ENCODE assay signal across 15 cellular contexts in the genomic region with DNA sequence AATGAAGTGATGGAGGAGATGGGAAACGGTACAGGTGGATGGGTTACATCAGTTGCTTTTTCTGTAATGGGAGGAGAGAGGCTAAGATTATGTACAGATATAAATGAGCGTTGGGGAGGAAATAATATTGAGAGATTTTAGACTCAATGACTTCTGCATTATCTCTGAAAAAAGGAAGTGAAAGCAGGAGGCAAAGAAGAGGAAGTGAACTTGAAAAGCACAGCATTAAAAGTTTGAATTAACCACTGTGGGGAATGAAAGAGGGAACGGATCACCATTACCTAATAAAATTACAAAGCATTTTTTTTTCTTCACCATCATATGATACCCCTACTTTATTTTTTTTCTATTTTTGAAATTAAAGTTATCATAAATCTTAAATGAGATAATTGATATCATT.
DNase-seq lines count a peak whose midpoint lies in the region; ATAC-seq and TF ChIP-seq lines count a peak whose summit lies in the region.
"Had no signal": no experiment of that assay in that cellular context is flagged by ENCODE, and none has a peak within 500 bp of the region (broad histone marks: within the 10 kb centered on the region; RNA-seq: fewer than 3 reads in every experiment).

No MANE protein-coding gene starts in this region.

- no peak for TF ChIP-seq CTCF in Caco-2 (IDR thresholded peaks at IDR 0.05; ENCODE audit: insufficient read depth in 1 of 2, low read depth in 1 of 2, low read length in 1 of 2, severe bottlenecking in 1 of 2, unreplicated experiment in 1 of 2)

- intact Hi-C loops in Caco-2 (cut with micrococcal nuclease; ENCODE audit: unreplicated experiment): no loop called here

- H3K4me1 ChIP-seq in Caco-2: no peaks in the 10 kb centered on the region
- H3K4me1 ChIP-seq: Peyer's patch had no signal

- POLR2A ChIA-PET in Caco-2 (lab: Charles Lee): no interaction called here

- DNase-seq in stimulated activated naive B cell treated with anti-CD40 and anti-IgM and Interleukin-4, amounts not matched to agents 10 μg/mL and 1 μg/mL and 100 μg/mL, for 72 hours: no peak
- no peak for DNase-seq in C1 segment of cervical spinal cord (lab: John Stamatoyannopoulos, UW)
- DNase-seq in H7: no peak
- no peak for DNase-seq in Caco-2
- DNase-seq: activated CD4-positive, CD25-positive, alpha-beta regulatory T cell treated with anti-CD3 and anti-CD28 coated beads, Interleukin-2, amount 50 U/mL, for 72 hours; DMS153; NCI-H1048; Peyer's patch had no signal

- H3K27ac Mint-ChIP-seq in stimulated activated naive B cell treated with anti-CD40 and anti-IgM and Interleukin-4, amounts not matched to agents 10 μg/mL and 1 μg/mL and 100 μg/mL, for 72 hours: no peak overlapping the region
- no peak overlapping the region for H3K27ac Mint-ChIP-seq in Caco-2 (ENCODE audit: unreplicated experiment)
- H3K27ac Mint-ChIP-seq: activated naive CD4-positive, alpha-beta T cell treated with anti-CD3 and anti-CD28 coated beads, Interleukin-2, amount 50 U/mL, for 24 hours; dendritic cell treated with granulocyte-macrophage colony-stimulating factor and Interleukin-4, amounts not matched to agents 40 ng/mL and 50 ng/mL, for 4 days; mesothelial cell of epicardium had no signal

- H3K4me3 Mint-ChIP-seq in stimulated activated naive B cell treated with anti-CD40 and anti-IgM and Interleukin-4, amounts not matched to agents 10 μg/mL and 1 μg/mL and 100 μg/mL, for 72 hours: no peak overlapping the region
- no peak overlapping the region for H3K4me3 Mint-ChIP-seq in Caco-2 (ENCODE audit: unreplicated experiment)
- H3K4me3 Mint-ChIP-seq: activated naive CD4-positive, alpha-beta T cell treated with anti-CD3 and anti-CD28 coated beads, Interleukin-2, amount 50 U/mL, for 24 hours; dendritic cell treated with granulocyte-macrophage colony-stimulating factor and Interleukin-4, amounts not matched to agents 40 ng/mL and 50 ng/mL, for 4 days; mesothelial cell of epicardium had no signal

- no peaks in the 10 kb centered on the region for H3K9me3 ChIP-seq in Caco-2
- H3K9me3 ChIP-seq: Peyer's patch had no signal

- H3K27me3 ChIP-seq in H7 (ENCODE audit: control insufficient read depth, insufficient read depth, low read length) (no peaks in the 10 kb centered on the region), Caco-2 (replicated peaks; ENCODE audit: control insufficient read depth, insufficient read depth, low read length) (no peaks in the 10 kb centered on the region)
- H3K27me3 ChIP-seq: Peyer's patch had no signal

- H3K27me3 Mint-ChIP-seq in stimulated activated naive B cell treated with anti-CD40 and anti-IgM and Interleukin-4, amounts not matched to agents 10 μg/mL and 1 μg/mL and 100 μg/mL, for 72 hours: no peaks in the 10 kb centered on the region
- H3K27me3 Mint-ChIP-seq in Caco-2 (ENCODE audit: insufficient read depth, unreplicated experiment): no peaks in the 10 kb centered on the region
- H3K27me3 Mint-ChIP-seq: activated naive CD4-positive, alpha-beta T cell treated with anti-CD3 and anti-CD28 coated beads, Interleukin-2, amount 50 U/mL, for 24 hours had no signal

- H3K4me3 ChIP-seq in H7 (ENCODE audit: insufficient read depth, low read depth, low read length) (no peak overlapping the region), Caco-2 (ENCODE audit: low read depth, low read length) (no peak overlapping the region)
- H3K4me3 ChIP-seq: Peyer's patch had no signal

- ATAC-seq in GM19324 (IDR thresholded peaks at IDR 0.05; ENCODE audit: low FRiP score, unreplicated experiment) (peak; percentile 89), HG02763 (IDR thresholded peaks at IDR 0.05; ENCODE audit: unreplicated experiment) (peak; percentile 90), HG03565 (IDR thresholded peaks at IDR 0.05; ENCODE audit: unreplicated experiment) (peak; percentile 97)
- peak; percentile 70 to 83 for ATAC-seq in stimulated activated naive B cell treated with anti-CD40 and anti-IgM and Interleukin-4, amounts not matched to agents 10 μg/mL and 1 μg/mL and 100 μg/mL, for 72 hours (replicated peaks)
- ATAC-seq: HCT116 had no signal

- BruUV-seq in Caco-2 (replicated peaks; lab: Mats Ljungman, UMichigan): no TSS peak

- peaks cover 6 to 16% of the 10 kb centered on the region in 2 donors for H3K9me3 Mint-ChIP-seq in stimulated activated naive B cell treated with anti-CD40 and anti-IgM and Interleukin-4, amounts not matched to agents 10 μg/mL and 1 μg/mL and 100 μg/mL, for 72 hours
- no peaks in the 10 kb centered on the region for H3K9me3 Mint-ChIP-seq in Caco-2 (ENCODE audit: unreplicated experiment)

- H3K4me1 Mint-ChIP-seq in stimulated activated naive B cell treated with anti-CD40 and anti-IgM and Interleukin-4, amounts not matched to agents 10 μg/mL and 1 μg/mL and 100 μg/mL, for 72 hours: peaks cover 6 to 8% of the 10 kb centered on the region in 2 donors
- no peaks in the 10 kb centered on the region for H3K4me1 Mint-ChIP-seq in Caco-2 (ENCODE audit: low read depth, unreplicated experiment)
- H3K4me1 Mint-ChIP-seq: activated naive CD4-positive, alpha-beta T cell treated with anti-CD3 and anti-CD28 coated beads, Interleukin-2, amount 50 U/mL, for 24 hours had no signal

- peaks cover 1 to 3% of the 10 kb centered on the region in 2 donors for H3K36me3 Mint-ChIP-seq in stimulated activated naive B cell treated with anti-CD40 and anti-IgM and Interleukin-4, amounts not matched to agents 10 μg/mL and 1 μg/mL and 100 μg/mL, for 72 hours
- H3K36me3 Mint-ChIP-seq in Caco-2 (ENCODE audit: insufficient read depth, unreplicated experiment): no peaks in the 10 kb centered on the region
- H3K36me3 Mint-ChIP-seq: activated naive CD4-positive, alpha-beta T cell treated with anti-CD3 and anti-CD28 coated beads, Interleukin-2, amount 50 U/mL, for 24 hours had no signal

- CTCF ChIA-PET in Caco-2 (lab: Charles Lee): no interaction called here

- H3K36me3 ChIP-seq in H7 (replicated peaks; ENCODE audit: control insufficient read depth, insufficient read depth, low read length): no peaks in the 10 kb centered on the region
- H3K36me3 ChIP-seq in Caco-2 (ENCODE audit: control insufficient read depth, insufficient read depth, low read length): no peaks in the 10 kb centered on the region
- H3K36me3 ChIP-seq: Peyer's patch had no signal
